In genomic region chr10:84163992-84164391, GRCh38 we compare ENCODE assay signal across 30 cellular contexts. TPM values are rescaled to one million over a fixed set of nuclear protein-coding genes. Genes with fewer than 3 reads are reported as not detected.
DNase-seq lines count a peak whose midpoint lies in the region; ATAC-seq and TF ChIP-seq lines count a peak whose summit lies in the region.
"Had no signal": no experiment of that assay in that cellular context is flagged by ENCODE, and none has a peak within 500 bp of the region (broad histone marks: within the 10 kb centered on the region; RNA-seq: fewer than 3 reads in every experiment).

No MANE protein-coding gene starts in this region.

- H3K27me3 Mint-ChIP-seq in CD14-positive monocyte (ENCODE audit: low read depth in 3 of 3), result peaks cover 14 to 18% (median 14%) of the 10 kb centered on the region in 3 donors
- H3K27me3 Mint-ChIP-seq in natural killer cell treated with Interleukin-12 subunit alpha and Interleukin-12 subunit beta and Interleukin-15 and Interleukin-18, amount 100 ng/mL, for 72 hours, result peaks cover 0 to 9% of the 10 kb centered on the region in 2 donors

- no peaks in the 10 kb centered on the region for H3K36me3 Mint-ChIP-seq in CD14-positive monocyte
- no peaks in the 10 kb centered on the region for H3K36me3 Mint-ChIP-seq in natural killer cell treated with Interleukin-12 subunit alpha and Interleukin-12 subunit beta and Interleukin-15 and Interleukin-18, amount 100 ng/mL, for 72 hours

- TF ChIP-seq CTCF in DOHH2 (IDR thresholded peaks at IDR 0.05; ENCODE audit: low read depth, low read length, poor library complexity, severe bottlenecking) (no peak), dorsolateral prefrontal cortex (IDR thresholded peaks at IDR 0.05 in 54 of 56, conservative IDR thresholded peaks at IDR 0.05 in 2 of 56; ENCODE audit: low read depth in 1 of 56, partially characterized antibody in 56 of 56) (no peak), CD14-positive monocyte (IDR thresholded peaks at IDR 0.05) (no peak)

- no peak overlapping the region for H3K9ac ChIP-seq in HUES48 (ENCODE audit: low read depth, low read length)
- H3K9ac ChIP-seq: BLaER1, GM23248 had no signal

- no peak overlapping the region for H3K27ac Mint-ChIP-seq in CD14-positive monocyte
- H3K27ac Mint-ChIP-seq in natural killer cell treated with Interleukin-12 subunit alpha and Interleukin-12 subunit beta and Interleukin-15 and Interleukin-18, amount 100 ng/mL, for 72 hours, result no peak overlapping the region
- H3K27ac Mint-ChIP-seq: CD4-positive, alpha-beta T cell had no signal

- H3K27me3 ChIP-seq in DOHH2 (ENCODE audit: control insufficient read depth, low read length) (no peaks in the 10 kb centered on the region), HUES48 (ENCODE audit: control insufficient read depth, insufficient read depth, low read length) (no peaks in the 10 kb centered on the region), dorsolateral prefrontal cortex (peaks cover 0 to 5% (median 0%) of the 10 kb centered on the region in 45 donors)
- H3K27me3 ChIP-seq: BLaER1, Peyer's patch had no signal

- H3K9me2 ChIP-seq in DOHH2 (replicated peaks; ENCODE audit: control insufficient read depth, low read length), result no peaks in the 10 kb centered on the region

- peaks cover 5 to 22% (median 8%) of the 10 kb centered on the region in 7 donors for H3K9me3 Mint-ChIP-seq in CD14-positive monocyte
- no peaks in the 10 kb centered on the region for H3K9me3 Mint-ChIP-seq in natural killer cell treated with Interleukin-12 subunit alpha and Interleukin-12 subunit beta and Interleukin-15 and Interleukin-18, amount 100 ng/mL, for 72 hours
- H3K9me3 Mint-ChIP-seq: CD4-positive, alpha-beta T cell had no signal

- H3K4me1 ChIP-seq in DOHH2 (ENCODE audit: control insufficient read depth, low read length) (peaks cover 53% of the 10 kb centered on the region), HUES48 (ENCODE audit: control insufficient read depth, insufficient read depth, low read length) (peaks cover 58% of the 10 kb centered on the region)
- H3K4me1 ChIP-seq: BLaER1 had no signal

- H3K27ac ChIP-seq in DOHH2 (ENCODE audit: low read depth, low read length) (peak overlapping the region; percentile 42; the same call in 1 of the 2 replicates), HUES48 (ENCODE audit: low read depth, low read length) (peak overlapping the region; percentile 53), caudate nucleus (ENCODE audit: low read depth, low read length) (peak overlapping the region; percentile 58), dorsolateral prefrontal cortex (no peak overlapping the region)
- H3K27ac ChIP-seq: BLaER1, GM23248, Peyer's patch had no signal

- H4K20me1 ChIP-seq in DOHH2 (ENCODE audit: control insufficient read depth, insufficient read depth, low read depth, low read length), result no peaks in the 10 kb centered on the region
- H4K20me1 ChIP-seq: BLaER1 had no signal

- intact Hi-C loops in left colon (cut with DNase I, micrococcal nuclease), result no loop called here
- intact Hi-C loops in dorsolateral prefrontal cortex (cut with DNase I), result no loop called here
- intact Hi-C loops in CD14-positive monocyte (cut with micrococcal nuclease), result no loop called here

- ATAC-seq in left colon, result peak; percentile 62
- ATAC-seq in natural killer cell treated with Interleukin-12 subunit alpha and Interleukin-12 subunit beta and Interleukin-15 and Interleukin-18, amount 100 ng/mL, for 72 hours, result no peak

- peak overlapping the region; percentile 51 for H3K4me2 ChIP-seq in DOHH2 (ENCODE audit: low read length)
- H3K4me2 ChIP-seq: BLaER1 had no signal

- H3K4me1 Mint-ChIP-seq in CD14-positive monocyte, result peaks cover 4% of the 10 kb centered on the region
- H3K4me1 Mint-ChIP-seq in natural killer cell treated with Interleukin-12 subunit alpha and Interleukin-12 subunit beta and Interleukin-15 and Interleukin-18, amount 100 ng/mL, for 72 hours (ENCODE audit: low read depth in 2 of 2), result peaks cover 6 to 10% of the 10 kb centered on the region in 2 donors

- no peak overlapping the region for H3K4me3 Mint-ChIP-seq in CD14-positive monocyte
- H3K4me3 Mint-ChIP-seq in natural killer cell treated with Interleukin-12 subunit alpha and Interleukin-12 subunit beta and Interleukin-15 and Interleukin-18, amount 100 ng/mL, for 72 hours, result no peak overlapping the region
- H3K4me3 Mint-ChIP-seq: CD4-positive, alpha-beta T cell had no signal

- DNase-seq in caudate nucleus (lab: John Stamatoyannopoulos, UW) (no peak), left colon (no peak), HK-2 (ENCODE audit: unreplicated experiment) (no peak), dorsolateral prefrontal cortex (no peak), CD14-positive monocyte (ENCODE audit: low spot score) (no peak)
- no peak for DNase-seq in natural killer cell treated with Interleukin-12 subunit alpha and Interleukin-12 subunit beta and Interleukin-15 and Interleukin-18, amount 100 ng/mL, for 72 hours (ENCODE audit: low spot score)
- DNase-seq: CD4-positive, alpha-beta T cell; COR-L47; DMS53; GM23248; HCEC 1CT; KBM-7; MV-4-11; NCI-H1105; NCI-H1436 treated with DMSO at 0.1 percent for 48 hours; NCI-H187 treated with DMSO at 0.1 percent for 48 hours; NCI-H2171 treated with DMSO at 0.1 percent for 48 hours; NCI-H345; NCI-H510A treated with DMSO at 0.1 percent for 48 hours; NCI-H774; OCI-M1; Peyer's patch; SHP77 treated with DMSO at 0.1 percent for 48 hours had no signal

- H3K9me3 ChIP-seq in DOHH2 (ENCODE audit: control insufficient read depth, insufficient read depth, low read length) (no peaks in the 10 kb centered on the region), HUES48 (ENCODE audit: control insufficient read depth, insufficient read depth, low read length) (no peaks in the 10 kb centered on the region)
- H3K9me3 ChIP-seq: Peyer's patch had no signal

- 0 out of 2 replicates have a peak, but pooled peaks cover 7% of the 10 kb centered on the region for H3F3A ChIP-seq in DOHH2 (ENCODE audit: control insufficient read depth, insufficient read depth)

- H3K36me3 ChIP-seq in DOHH2 (ENCODE audit: control insufficient read depth, low read length) (peaks cover 15% of the 10 kb centered on the region), HUES48 (ENCODE audit: control insufficient read depth, insufficient read depth, low read length) (no peaks in the 10 kb centered on the region)
- H3K36me3 ChIP-seq: BLaER1, Peyer's patch had no signal

- H3K79me2 ChIP-seq in DOHH2 (ENCODE audit: control insufficient read depth, low read length), result peaks cover 22% of the 10 kb centered on the region

- no peak overlapping the region for H3K4me3 ChIP-seq in DOHH2 (ENCODE audit: low read length)
- H3K4me3 ChIP-seq in HUES48 (ENCODE audit: low read depth, low read length), result no peak overlapping the region
- H3K4me3 ChIP-seq in dorsolateral prefrontal cortex, result no peak overlapping the region
- H3K4me3 ChIP-seq: BLaER1, GM23248, Peyer's patch had no signal

RNA-seq across cellular contexts. Expression of gene GPR15LG, which starts 9.6 kb away (rescaled TPM):
- total RNA-seq in left colon, result 100 to 1,000 TPM; 402 to 621 TPM
- not detected for total RNA-seq in dorsolateral prefrontal cortex
- not detected for polyA plus RNA-seq in CD14-positive monocyte
- total RNA-seq in natural killer cell treated with Interleukin-12 subunit alpha and Interleukin-12 subunit beta and Interleukin-15 and Interleukin-18, amount 100 ng/mL, for 72 hours, result not detected
- total RNA-seq: A172; CD4-positive, alpha-beta T cell; GM23248; HT1080; LHCN-M2; MCF 10A had no signal
- polyA plus RNA-seq: GM23248 had no signal

RNA-seq across cellular contexts. Expression of gene GHITM, which starts 24.7 kb away (rescaled TPM):
- total RNA-seq in left colon, result 100 to 1,000 TPM; 318 to 361 TPM
- total RNA-seq in dorsolateral prefrontal cortex, result 100 to 1,000 TPM; 112 to 296 (median 226) TPM
- polyA plus RNA-seq in CD14-positive monocyte, result 100 to 1,000 TPM; 312 to 363 TPM
- total RNA-seq in natural killer cell treated with Interleukin-12 subunit alpha and Interleukin-12 subunit beta and Interleukin-15 and Interleukin-18, amount 100 ng/mL, for 72 hours, result 100 to 1,000 TPM; 121 to 157 TPM

RNA-seq across cellular contexts. Expression of gene CDHR1, which starts 30.3 kb away (rescaled TPM):
- total RNA-seq in left colon (100 to 1,000 TPM in 1 of 2 donors, 10 to 100 TPM in 1; 63.7 to 127 TPM), dorsolateral prefrontal cortex (10 to 100 TPM in 111 of 120 experiments, 1 to 10 TPM in 9; 7.8 to 29.9 (median 16.9) TPM)
- not detected for polyA plus RNA-seq in CD14-positive monocyte
- 10 to 100 TPM in 1 of 2 donors, 1 to 10 TPM in 1; 3.3 to 10.2 TPM for total RNA-seq in natural killer cell treated with Interleukin-12 subunit alpha and Interleukin-12 subunit beta and Interleukin-15 and Interleukin-18, amount 100 ng/mL, for 72 hours
- total RNA-seq: A172, GM23248, HT1080, LHCN-M2, MCF 10A had no signal
- polyA plus RNA-seq: GM23248 had no signal

Comparison
In these comparisons a context has a peak if more than half of its experiments do, and no peak if none do; other contexts are left out.
1. H3K27ac ChIP-seq: peak in DOHH2 (single experiment), HUES48 (single experiment) and caudate nucleus (single experiment); none in dorsolateral prefrontal cortex (0 of 59).
2. RNA of gene GPR15LG, which starts 9.6 kb away (total RNA-seq): 402 to 621 TPM in left colon; not detected in dorsolateral prefrontal cortex and not detected in natural killer cell treated with Interleukin-12 subunit alpha and Interleukin-12 subunit beta and Interleukin-15 and Interleukin-18, amount 100 ng/mL, for 72 hours; every median in the first group is over 100 times any median in the second.